In genomic region chr6:170438402-170438753, GRCh38 we compare ENCODE assay signal across 8 cellular contexts.
A peak's percentile ranks its signal among the peaks of the same experiment; 100 is the strongest.
DNase-seq lines count a peak whose midpoint lies in the region; ATAC-seq and TF ChIP-seq lines count a peak whose summit lies in the region.

No MANE protein-coding gene starts in this region.

- dilution Hi-C loops in IMR-90 (cut with HindIII; ENCODE audit: low sequenced_read_pairs, unreplicated experiment) = no loop called here

- peak; percentile 99 for DNase-seq in G401 (ENCODE audit: low spot score)
- peak; percentile 99 for DNase-seq in IMR-90
- DNase-seq in MCF 10A (ENCODE audit: unreplicated experiment) = peak; percentile 99
- peak; percentile 82 to 85 (median 84) for DNase-seq in immature natural killer cell
- DNase-seq in GF-D8 (lab: John Stamatoyannopoulos, UW) = no peak

- H3K36me3 ChIP-seq in IMR-90 (ENCODE audit: control insufficient read depth, insufficient read depth, low read length) (no peaks in the 10 kb centered on the region), skeletal muscle tissue (ENCODE audit: control insufficient read depth in 3 of 3, insufficient read depth in 3 of 3, low read length in 3 of 3) (no peaks in the 10 kb centered on the region)

- peak; percentile 33; the same call in 1 of the 2 replicates for TF ChIP-seq RAD21 in IMR-90 (IDR thresholded peaks at IDR 0.05; ENCODE audit: low read length)

- H3K36me3 Mint-ChIP-seq in MCF 10A (ENCODE audit: insufficient read depth, unreplicated experiment) (no peaks in the 10 kb centered on the region), immature natural killer cell (peaks cover 0 to 21% (median 4%) of the 10 kb centered on the region in 3 donors)

- ATAC-seq in GM21825 (IDR thresholded peaks at IDR 0.05; ENCODE audit: unreplicated experiment) (peak; percentile 97), IMR-90 (ENCODE audit: low read depth) (peak; percentile 95)

- CTCF ChIA-PET in IMR-90 (lab: Yijun Ruan, JAX) (no interaction called here), MCF 10A (lab: Yijun Ruan, JAX) (interaction anchor here (0.6 to 0.9 kb wide), 2 partner anchors 293 to 329 kb away, joined by 3 read pairs; no protein-coding TSS in a partner anchor)

- no peak overlapping the region for H3K4me3 Mint-ChIP-seq in MCF 10A (ENCODE audit: unreplicated experiment)
- H3K4me3 Mint-ChIP-seq in immature natural killer cell = peak overlapping the region; percentile 82 to 88 (median 85)

- H3K4me1 ChIP-seq in IMR-90 (ENCODE audit: control insufficient read depth, insufficient read depth, low read length) (peaks cover 25% of the 10 kb centered on the region), skeletal muscle tissue (ENCODE audit: control insufficient read depth in 3 of 3, insufficient read depth in 3 of 3, low read length in 3 of 3) (peaks cover 38 to 48% (median 43%) of the 10 kb centered on the region in 3 donors)

- BruUV-seq in IMR-90 (replicated peaks; lab: Mats Ljungman, UMichigan) = no TSS peak
- BruUV-seq in MCF 10A (replicated peaks; lab: Mats Ljungman, UMichigan) = no TSS peak

- peak overlapping the region; percentile 58 for H2BK5ac ChIP-seq in IMR-90 (ENCODE audit: low read depth, low read length, poor library complexity, severe bottlenecking)

- peak overlapping the region; percentile 85 for H2AFZ ChIP-seq in IMR-90 (replicated peaks; ENCODE audit: low read length, poor library complexity)

- peak overlapping the region; percentile 60 for H2BK20ac ChIP-seq in IMR-90 (ENCODE audit: low read depth, low read length)

- in situ Hi-C loops in G401 (cut with HindIII; ENCODE audit: low sequenced_read_pairs) = no loop called here
- in situ Hi-C loops in IMR-90 (cut with MboI; ENCODE audit: low sequenced_read_pairs) = no loop called here

- no peaks in the 10 kb centered on the region for H4K20me1 ChIP-seq in IMR-90 (ENCODE audit: insufficient read depth, low read length)

- H3K9ac ChIP-seq in IMR-90 (ENCODE audit: low read depth, low read length) (peak overlapping the region; percentile 43; the same call in 1 of the 2 replicates), skeletal muscle tissue (ENCODE audit: low read depth in 1 of 3, low read length in 3 of 3) (peak overlapping the region; percentile 70 to 88 (median 87))

- H3K4me1 Mint-ChIP-seq in MCF 10A (ENCODE audit: insufficient read depth, unreplicated experiment) = peaks cover 10% of the 10 kb centered on the region
- H3K4me1 Mint-ChIP-seq in immature natural killer cell = peaks cover 68 to 70% of the 10 kb centered on the region in 2 donors

- 0 out of 2 replicates have a peak overlapping the region, but pooled peaks have one; percentile 87 for H2AK5ac ChIP-seq in IMR-90 (ENCODE audit: low read depth, low read length)

- no peaks in the 10 kb centered on the region for H3K27me3 Mint-ChIP-seq in MCF 10A (ENCODE audit: insufficient read depth, unreplicated experiment)
- H3K27me3 Mint-ChIP-seq in immature natural killer cell (ENCODE audit: low read depth in 3 of 3) = peaks cover 0 to 5% (median 1%) of the 10 kb centered on the region in 3 donors

- peak overlapping the region; percentile 53 to 91; a peak in 3 of 4 replicates for H4K8ac ChIP-seq in IMR-90 (ENCODE audit: low read depth in 2 of 2, low read length in 2 of 2)

- peaks cover 17% of the 10 kb centered on the region for H3K9me1 ChIP-seq in IMR-90 (ENCODE audit: insufficient read depth, low read length)

- peak overlapping the region; percentile 65 for H4K91ac ChIP-seq in IMR-90 (ENCODE audit: insufficient read depth, low read depth, low read length)

- H3K27ac Mint-ChIP-seq in MCF 10A (ENCODE audit: low read depth, unreplicated experiment) (peak overlapping the region; percentile 86), immature natural killer cell (peak overlapping the region; percentile 91 to 95 (median 93))

- peak overlapping the region; percentile 72 for H3K18ac ChIP-seq in IMR-90 (ENCODE audit: low read depth, low read length)

- H4K5ac ChIP-seq in IMR-90 (ENCODE audit: low read depth, low read length) = peak overlapping the region; percentile 72

- H3K27me3 ChIP-seq in IMR-90 (ENCODE audit: control insufficient read depth, insufficient read depth, low read length) (no peaks in the 10 kb centered on the region), skeletal muscle tissue (ENCODE audit: control insufficient read depth in 3 of 3, insufficient read depth in 3 of 3, low read length in 3 of 3) (no peaks in the 10 kb centered on the region)

- 0 out of 4 replicates have a peak, but pooled peaks cover 0 to 4% of the 10 kb centered on the region in 2 experiments for H3K79me1 ChIP-seq in IMR-90 (ENCODE audit: low read depth in 1 of 2, low read length in 2 of 2)

- H3K9me3 ChIP-seq in IMR-90 (ENCODE audit: control insufficient read depth, insufficient read depth, low read length) (no peaks in the 10 kb centered on the region), skeletal muscle tissue (ENCODE audit: control insufficient read depth in 3 of 3, low read length in 3 of 3) (peaks cover 0 to 4% (median 0%) of the 10 kb centered on the region in 3 donors)

- H3K23ac ChIP-seq in IMR-90 (ENCODE audit: low read depth, low read length) = peak overlapping the region; percentile 87

- H3K4me2 ChIP-seq in IMR-90 (ENCODE audit: low read depth, low read length) = peak overlapping the region; percentile 72

- intact Hi-C loops in IMR-90 (cut with micrococcal nuclease) (loop anchor here (1.0 kb wide), 1 partner anchor 33 kb away; no protein-coding TSS in a partner anchor), MCF 10A (cut with micrococcal nuclease) (no loop called here)

- H3K9me3 Mint-ChIP-seq in MCF 10A (ENCODE audit: unreplicated experiment) = no peaks in the 10 kb centered on the region
- no peaks in the 10 kb centered on the region for H3K9me3 Mint-ChIP-seq in immature natural killer cell

- TF ChIP-seq CTCF in IMR-90 (conservative IDR thresholded peaks at IDR 0.05; ENCODE audit: low read depth, low read length) = no peak
- no peak for TF ChIP-seq CTCF in MCF 10A (IDR thresholded peaks at IDR 0.05; ENCODE audit: unreplicated experiment)

- peak overlapping the region; percentile 30; the same call in 2 of the 3 replicates for H2BK15ac ChIP-seq in IMR-90 (ENCODE audit: low read depth, low read length)

- H2BK120ac ChIP-seq in IMR-90 (ENCODE audit: low read depth, low read length) = peak overlapping the region; percentile 94

- H3K4me3 ChIP-seq in IMR-90 (ENCODE audit: insufficient read depth, low read depth, low read length) (no peak overlapping the region), skeletal muscle tissue (ENCODE audit: low read length in 3 of 3) (peak overlapping the region; percentile 66 to 76 (median 68))

- TF ChIP-seq POLR2A in IMR-90 (IDR thresholded peaks at IDR 0.05; ENCODE audit: low read depth, low read length) = peak; percentile 57; the same call in 1 of the 2 replicates

- H3K56ac ChIP-seq in IMR-90 (ENCODE audit: extremely low read depth, insufficient read depth, low read length) = 0 out of 2 replicates have a peak overlapping the region, but pooled peaks have one; percentile 14

- H3K4ac ChIP-seq in IMR-90 (ENCODE audit: low read depth, low read length) = peak overlapping the region; percentile 92

- 0% methylated on average over 1 of the region's 15 CpGs; no CpG with 5 or more reads in 1 of the 2 experiments for WGBS in IMR-90 (ENCODE audit: extremely low coverage in 2 of 2, insufficient read length in 1 of 2), 2 experiments

- peak overlapping the region; percentile 65 for H3K14ac ChIP-seq in IMR-90 (replicated peaks; ENCODE audit: low read depth, low read length)

- POLR2A ChIA-PET in IMR-90 (lab: Charles Lee; ENCODE audit: unreplicated experiment) = interaction anchor here (0.9 kb wide), 1 partner anchor 33 kb away, joined by 3 read pairs; no protein-coding TSS in a partner anchor
- POLR2A ChIA-PET in MCF 10A (lab: Yijun Ruan, JAX) = interaction anchor here (0.6 to 1.9 kb wide), 12 partner anchors 8 to 213 kb away, joined by 3 to 11 read pairs (median 4); partner anchors contain the start of genes FAM120B and PSMB1

- no peak overlapping the region for H2AK9ac ChIP-seq in IMR-90 (replicated peaks; ENCODE audit: low read depth, low read length, poor library complexity)

- peak overlapping the region; percentile 58 for H3K27ac ChIP-seq in IMR-90 (ENCODE audit: insufficient read depth, low read length)
- H3K27ac ChIP-seq in skeletal muscle tissue (ENCODE audit: low read depth, low read length) = peak overlapping the region; percentile 91

TF ChIP-seq in IMR-90, 13 proteins besides CTCF, POLR2A, EP300 and RAD21 (continues in another document):
- TF ChIP-seq CHD1 (IDR thresholded peaks at IDR 0.05; ENCODE audit: low read depth, low read length) (no peak), FOS (IDR thresholded peaks at IDR 0.05; ENCODE audit: low read depth, low read length) (peak; percentile 78), NFE2L2 (IDR thresholded peaks at IDR 0.05; ENCODE audit: low read depth, low read length) (no peak), MAZ (IDR thresholded peaks at IDR 0.05; ENCODE audit: borderline replicate concordance, low read depth, low read length) (peak; percentile 90; the same call in 1 of the 2 replicates), MAFK (IDR thresholded peaks at IDR 0.05; ENCODE audit: low read depth, low read length) (no peak), CEBPB (IDR thresholded peaks at IDR 0.05; ENCODE audit: low read depth, low read length) (no peak), BHLHE40 (IDR thresholded peaks at IDR 0.05; ENCODE audit: low read depth, low read length) (peak; percentile 94), RCOR1 (IDR thresholded peaks at IDR 0.05; ENCODE audit: insufficient replicate concordance, low read length) (peak; percentile 99), RFX5 (IDR thresholded peaks at IDR 0.05; ENCODE audit: low read depth, low read length) (no peak)

TF ChIP-seq in PFSK-1, 5 proteins besides CTCF, POLR2A, EP300 and RAD21:
- TF ChIP-seq FOXP2 (optimal IDR thresholded peaks at IDR 0.05; ENCODE audit: borderline replicate concordance, extremely low read depth, extremely low read length, insufficient read depth) (peak; percentile 17), POLR2AphosphoS5 (IDR thresholded peaks at IDR 0.05; ENCODE audit: low read depth, low read length) (no peak)
TF ChIP-seq in PFSK-1: peak in this region for 1.
